ENCODE assay signal across 26 cellular contexts in the genomic region with DNA sequence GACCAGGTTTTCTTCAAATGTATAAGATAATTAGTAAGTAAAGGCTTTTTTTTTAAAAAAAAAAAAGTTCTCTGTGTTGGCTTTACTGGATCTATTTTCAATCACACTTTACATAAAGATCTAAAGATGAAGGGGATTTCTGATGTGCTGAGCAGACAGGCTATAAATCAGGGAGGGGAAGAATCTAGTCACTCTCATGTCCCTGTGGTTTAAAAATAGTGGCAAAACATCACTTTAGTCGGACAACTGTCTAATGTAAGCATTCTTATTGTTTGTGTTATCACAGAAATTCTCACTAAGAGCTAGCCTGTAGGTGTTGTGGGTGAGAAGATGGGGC.
DNase-seq lines count a peak whose midpoint lies in the region; ATAC-seq, FAIRE-seq and TF ChIP-seq lines count a peak whose summit lies in the region.
"Had no signal": no experiment of that assay in that cellular context is flagged by ENCODE, and none has a peak within 500 bp of the region (broad histone marks: within the 10 kb centered on the region; RNA-seq: fewer than 3 reads in every experiment).

No MANE protein-coding gene starts in this region.

- no peak for FAIRE-seq in urothelium cell line (lab: Jason Lieb, UNC)
- FAIRE-seq: astrocyte, endothelial cell of umbilical vein had no signal

- no peaks in the 10 kb centered on the region for H3K27me3 ChIP-seq in CD4-positive, CD25-positive, alpha-beta regulatory T cell (ENCODE audit: control insufficient read depth, insufficient read depth, low read length)
- no peaks in the 10 kb centered on the region for H3K27me3 ChIP-seq in DOHH2 (ENCODE audit: control insufficient read depth, low read length)
- H3K27me3 ChIP-seq: spleen, vagina had no signal

- H3K4me1 ChIP-seq in CD4-positive, CD25-positive, alpha-beta regulatory T cell (ENCODE audit: control insufficient read depth, insufficient read depth, low read length, poor library complexity, severe bottlenecking): peaks cover 94% of the 10 kb centered on the region
- H3K4me1 ChIP-seq in DOHH2 (ENCODE audit: control insufficient read depth, low read length): peaks cover 49% of the 10 kb centered on the region
- H3K4me1 ChIP-seq: vagina had no signal

- H3K9me3 ChIP-seq in CD4-positive, CD25-positive, alpha-beta regulatory T cell (ENCODE audit: control insufficient read depth in 2 of 2, low read length in 2 of 2): no peaks in the 10 kb centered on the region
- no peaks in the 10 kb centered on the region for H3K9me3 ChIP-seq in DOHH2 (ENCODE audit: control insufficient read depth, insufficient read depth, low read length)
- H3K9me3 ChIP-seq: lower lobe of right lung, spleen, thoracic aorta, vagina had no signal

- no peaks in the 10 kb centered on the region for H4K20me1 ChIP-seq in DOHH2 (ENCODE audit: control insufficient read depth, insufficient read depth, low read depth, low read length)

- no peak for TF ChIP-seq CTCF in DOHH2 (IDR thresholded peaks at IDR 0.05; ENCODE audit: low read depth, low read length, poor library complexity, severe bottlenecking)

- no peaks in the 10 kb centered on the region for H3K9me2 ChIP-seq in DOHH2 (replicated peaks; ENCODE audit: control insufficient read depth, low read length)

- peaks cover 6% of the 10 kb centered on the region for H3K36me3 Mint-ChIP-seq in CD4-positive, CD25-positive, alpha-beta regulatory T cell
- H3K36me3 Mint-ChIP-seq in T-helper 2 cell treated with Interferon-gamma antibody and Interleukin-4, amounts not matched to agents 5 μg/mL and 100 μg/mL, for 36 hours (ENCODE audit: low read depth): peaks cover 14% of the 10 kb centered on the region
- H3K36me3 Mint-ChIP-seq in effector memory CD8-positive, alpha-beta T cell (ENCODE audit: insufficient read depth): peaks cover 37% of the 10 kb centered on the region

- H3K9me3 Mint-ChIP-seq in CD4-positive, CD25-positive, alpha-beta regulatory T cell: no peaks in the 10 kb centered on the region
- peaks cover 6% of the 10 kb centered on the region for H3K9me3 Mint-ChIP-seq in T-helper 2 cell treated with Interferon-gamma antibody and Interleukin-4, amounts not matched to agents 5 μg/mL and 100 μg/mL, for 36 hours
- peaks cover 0 to 7% of the 10 kb centered on the region in 2 donors for H3K9me3 Mint-ChIP-seq in effector memory CD8-positive, alpha-beta T cell

- H3K4me3 ChIP-seq in CD4-positive, CD25-positive, alpha-beta regulatory T cell (ENCODE audit: low read depth, low read length): peak overlapping the region; percentile 63
- no peak overlapping the region; the same call in 1 of the 2 replicates for H3K4me3 ChIP-seq in DOHH2 (ENCODE audit: low read length)
- H3K4me3 ChIP-seq: lower lobe of right lung, spleen, thoracic aorta, vagina had no signal

- H3K36me3 ChIP-seq in CD4-positive, CD25-positive, alpha-beta regulatory T cell (ENCODE audit: control insufficient read depth, insufficient read depth, low read length): no peaks in the 10 kb centered on the region
- H3K36me3 ChIP-seq in DOHH2 (ENCODE audit: control insufficient read depth, low read length): no peaks in the 10 kb centered on the region
- H3K36me3 ChIP-seq: spleen, thoracic aorta, vagina had no signal

- peaks cover 35 to 98% (median 79%) of the 10 kb centered on the region in 4 donors for H3K4me1 Mint-ChIP-seq in CD4-positive, CD25-positive, alpha-beta regulatory T cell
- peaks cover 77% of the 10 kb centered on the region for H3K4me1 Mint-ChIP-seq in T-helper 2 cell treated with Interferon-gamma antibody and Interleukin-4, amounts not matched to agents 5 μg/mL and 100 μg/mL, for 36 hours (ENCODE audit: low read depth)
- peaks cover 86% of the 10 kb centered on the region in 2 donors for H3K4me1 Mint-ChIP-seq in effector memory CD8-positive, alpha-beta T cell (ENCODE audit: low read depth in 2 of 2)
- H3K4me1 Mint-ChIP-seq: neural crest cell had no signal

- peak overlapping the region; percentile 91 to 96 (median 92) for H3K27ac Mint-ChIP-seq in CD4-positive, CD25-positive, alpha-beta regulatory T cell
- peak overlapping the region; percentile 81 for H3K27ac Mint-ChIP-seq in T-helper 2 cell treated with Interferon-gamma antibody and Interleukin-4, amounts not matched to agents 5 μg/mL and 100 μg/mL, for 36 hours
- peak overlapping the region; percentile 94 to 96 for H3K27ac Mint-ChIP-seq in effector memory CD8-positive, alpha-beta T cell

- no peak for DNase-seq in CD4-positive, CD25-positive, alpha-beta regulatory T cell
- DNase-seq in T-helper 2 cell treated with Interferon-gamma antibody and Interleukin-4, amounts not matched to agents 5 μg/mL and 100 μg/mL, for 36 hours (ENCODE audit: low spot score): peak; percentile 25
- no peak for DNase-seq in effector memory CD8-positive, alpha-beta T cell
- no peak for DNase-seq in urothelium cell line (ENCODE audit: low spot score)
- no peak for DNase-seq in NCI-H146 (lab: John Stamatoyannopoulos, UW)
- DNase-seq: activated CD4-positive, alpha-beta T cell treated with anti-CD3 and anti-CD28 coated beads, Interleukin-2, amount 50 U/mL, for 4 hours; activated naive CD4-positive, alpha-beta T cell treated with anti-CD3 and anti-CD28 coated beads, Interleukin-2, amount 50 U/mL, for 16 hours; central memory CD4-positive, alpha-beta T cell; dermis blood vessel endothelial cell; GOT3; kidney glomerular epithelial cell; lower lobe of right lung; NCI-H187; NCI-H526 treated with DMSO at 0.1 percent for 48 hours; right cardiac atrium; spleen; stimulated activated CD4-positive, alpha-beta T cell treated with anti-CD3 and anti-CD28 coated beads, Interleukin-4, amount 100 ng/mL, for 1 hour; stimulated activated naive CD4-positive, alpha-beta T cell had no signal

- H3K4me2 ChIP-seq in DOHH2 (ENCODE audit: low read length): peak overlapping the region; percentile 43
- H3K4me2 ChIP-seq: KMS-11 had no signal

- peak overlapping the region in 3 of 4 donors; percentile 55 to 63 (median 59) for H3K4me3 Mint-ChIP-seq in CD4-positive, CD25-positive, alpha-beta regulatory T cell
- H3K4me3 Mint-ChIP-seq in T-helper 2 cell treated with Interferon-gamma antibody and Interleukin-4, amounts not matched to agents 5 μg/mL and 100 μg/mL, for 36 hours: peak overlapping the region; percentile 37
- peak overlapping the region; percentile 75 for H3K4me3 Mint-ChIP-seq in effector memory CD8-positive, alpha-beta T cell
- H3K4me3 Mint-ChIP-seq: neural crest cell had no signal

- no peaks in the 10 kb centered on the region for H3K79me2 ChIP-seq in DOHH2 (ENCODE audit: control insufficient read depth, low read length)

- H3K27ac ChIP-seq in CD4-positive, CD25-positive, alpha-beta regulatory T cell (ENCODE audit: insufficient read depth, low read length, poor library complexity, severe bottlenecking): peak overlapping the region; percentile 75
- H3K27ac ChIP-seq in DOHH2 (ENCODE audit: low read depth, low read length): peak overlapping the region; percentile 19; the same call in 1 of the 2 replicates
- H3K27ac ChIP-seq: KMS-11, lower lobe of right lung, thoracic aorta, vagina had no signal

- no peaks in the 10 kb centered on the region for H3F3A ChIP-seq in DOHH2 (ENCODE audit: control insufficient read depth, insufficient read depth)

- no peaks in the 10 kb centered on the region for H3K27me3 Mint-ChIP-seq in CD4-positive, CD25-positive, alpha-beta regulatory T cell
- no peaks in the 10 kb centered on the region for H3K27me3 Mint-ChIP-seq in T-helper 2 cell treated with Interferon-gamma antibody and Interleukin-4, amounts not matched to agents 5 μg/mL and 100 μg/mL, for 36 hours (ENCODE audit: low read depth)
- H3K27me3 Mint-ChIP-seq in effector memory CD8-positive, alpha-beta T cell: no peaks in the 10 kb centered on the region

- no peak for ATAC-seq in CD4-positive, CD25-positive, alpha-beta regulatory T cell (ENCODE audit: low read depth in 2 of 2)
- ATAC-seq in effector memory CD8-positive, alpha-beta T cell (replicated peaks): peak; percentile 11
- no peak for ATAC-seq in HG03039 (IDR thresholded peaks at IDR 0.05; ENCODE audit: unreplicated experiment)
- ATAC-seq: lower lobe of right lung, right cardiac atrium had no signal
